Comparison of ENCODE assay signal across 8 cellular contexts in genomic region chr1:107935396-107936064, GRCh38.
A peak's percentile ranks its signal among the peaks of the same experiment; 100 is the strongest.
DNase-seq lines count a peak whose midpoint lies in the region; ATAC-seq and TF ChIP-seq lines count a peak whose summit lies in the region.

No MANE protein-coding gene starts in this region.

- H3K27ac ChIP-seq in coronary artery, result no peak overlapping the region

- H3K4me3 ChIP-seq in coronary artery, result no peak overlapping the region

- peak; percentile 43 for DNase-seq in stimulated activated naive CD4-positive, alpha-beta T cell treated with Interleukin-2 at 50 U/mL for 16 hours (lab: John Stamatoyannopoulos, UW)
- DNase-seq in stimulated activated naive CD4-positive, alpha-beta T cell (lab: John Stamatoyannopoulos, UW), result no peak
- DNase-seq in activated CD4-positive, CD25-positive, alpha-beta regulatory T cell treated with anti-CD3 and anti-CD28 coated beads, Interleukin-2, amount 50 U/mL, for 72 hours, result peak; percentile 43
- DNase-seq in stimulated activated CD4-positive, alpha-beta T cell treated with anti-CD3 and anti-CD28 coated beads, Interleukin-4, amount 100 ng/mL, for 24 hours, result peak; percentile 72
- DNase-seq in HuH-7 (ENCODE audit: low spot score) (no peak), NCI-H2227 (lab: John Stamatoyannopoulos, UW; ENCODE audit: unreplicated experiment) (no peak), coronary artery (ENCODE audit: low spot score) (no peak)

- no peak for TF ChIP-seq CTCF in coronary artery (IDR thresholded peaks at IDR 0.05)

- ATAC-seq in HG03139 (IDR thresholded peaks at IDR 0.05; ENCODE audit: unreplicated experiment), result peak; percentile 90

Comparison
In these comparisons a context has a peak if more than half of its experiments do, and no peak if none do; other contexts are left out.
1. DNase-seq: peak in stimulated activated naive CD4-positive, alpha-beta T cell treated with Interleukin-2 at 50 U/mL for 16 hours (single experiment), activated CD4-positive, CD25-positive, alpha-beta regulatory T cell treated with anti-CD3 and anti-CD28 coated beads, Interleukin-2, amount 50 U/mL, for 72 hours (single experiment) and stimulated activated CD4-positive, alpha-beta T cell treated with anti-CD3 and anti-CD28 coated beads, Interleukin-4, amount 100 ng/mL, for 24 hours (single experiment); none in stimulated activated naive CD4-positive, alpha-beta T cell (0 of 6), HuH-7 (single experiment), NCI-H2227 (single experiment) and coronary artery (single experiment).